ENCODE assay signal across 10 cellular contexts in genomic region chrX:71636438-71637252, GRCh38. TPM values are rescaled to one million over a fixed set of nuclear protein-coding genes. Genes with fewer than 3 reads are reported as not detected.
DNase-seq lines count a peak whose midpoint lies in the region; ATAC-seq and TF ChIP-seq lines count a peak whose summit lies in the region.
"Had no signal": no experiment of that assay in that cellular context is flagged by ENCODE, and none has a peak within 500 bp of the region (broad histone marks: within the 10 kb centered on the region; RNA-seq: fewer than 3 reads in every experiment).

No MANE protein-coding gene starts in this region.

- H3K9me3 Mint-ChIP-seq in WTC11, result no peaks in the 10 kb centered on the region

- no peak overlapping the region for H3K4me3 Mint-ChIP-seq in WTC11

- H3K27me3 Mint-ChIP-seq in WTC11 (ENCODE audit: low read depth), result no peaks in the 10 kb centered on the region

- TF ChIP-seq CTCF in WTC11 (IDR thresholded peaks at IDR 0.05), result no peak

- CTCF ChIA-PET in WTC11 (lab: Charles Lee), result no interaction called here

- ATAC-seq in GM21717 (IDR thresholded peaks at IDR 0.05; ENCODE audit: unreplicated experiment) (peak; percentile 39), WTC11 (no peak)

- no peaks in the 10 kb centered on the region for H3K4me1 Mint-ChIP-seq in WTC11

- H3K36me3 Mint-ChIP-seq in WTC11, result no peaks in the 10 kb centered on the region

- DNase-seq in ELR (ENCODE audit: low read depth) (peak; percentile 27), SHP77 (lab: John Stamatoyannopoulos, UW) (peak; percentile 45 to 58), middle frontal gyrus (ENCODE audit: extremely low spot score, low spot score) (peak; percentile 4), SKM-1 (lab: John Stamatoyannopoulos, UW; ENCODE audit: unreplicated experiment) (no peak), NOMO-1 (lab: John Stamatoyannopoulos, UW; ENCODE audit: unreplicated experiment in 2 of 2) (no peak), WTC11 (ENCODE audit: low spot score) (no peak)
- DNase-seq in stimulated activated CD4-positive, alpha-beta T cell treated with anti-CD3 and anti-CD28 coated beads, Interleukin-2, amount 100 ng/mL, for 24 hours, result no peak
- DNase-seq: H7, left cardiac atrium had no signal

- no peak overlapping the region for H3K27ac Mint-ChIP-seq in WTC11

- POLR2A ChIA-PET in WTC11 (lab: Charles Lee), result no interaction called here

TF ChIP-seq in WTC11, 78 proteins besides CTCF, POLR2A, EP300 and RAD21:
- TF ChIP-seq RELA (CRISPR knock-in tag; IDR thresholded peaks at IDR 0.05; ENCODE audit: borderline replicate concordance) (no peak), ZNF138 (CRISPR knock-in tag; conservative IDR thresholded peaks at IDR 0.05) (no peak), SOX15 (CRISPR knock-in tag; IDR thresholded peaks at IDR 0.05) (no peak), MLX (CRISPR knock-in tag; IDR thresholded peaks at IDR 0.05) (no peak), MXD4 (CRISPR knock-in tag; IDR thresholded peaks at IDR 0.05; ENCODE audit: borderline replicate concordance) (no peak), NFATC4 (CRISPR knock-in tag; IDR thresholded peaks at IDR 0.05) (no peak), TP53 (CRISPR knock-in tag; IDR thresholded peaks at IDR 0.05) (no peak), ATF1 (CRISPR knock-in tag; IDR thresholded peaks at IDR 0.05) (no peak), GABPB1 (CRISPR knock-in tag; IDR thresholded peaks at IDR 0.05) (no peak), FOXK1 (CRISPR knock-in tag; IDR thresholded peaks at IDR 0.05) (no peak), ZNF281 (CRISPR knock-in tag; IDR thresholded peaks at IDR 0.05) (no peak), TCF7 (CRISPR knock-in tag; IDR thresholded peaks at IDR 0.05; ENCODE audit: low read depth) (no peak)
- TF ChIP-seq, protein P1, sequence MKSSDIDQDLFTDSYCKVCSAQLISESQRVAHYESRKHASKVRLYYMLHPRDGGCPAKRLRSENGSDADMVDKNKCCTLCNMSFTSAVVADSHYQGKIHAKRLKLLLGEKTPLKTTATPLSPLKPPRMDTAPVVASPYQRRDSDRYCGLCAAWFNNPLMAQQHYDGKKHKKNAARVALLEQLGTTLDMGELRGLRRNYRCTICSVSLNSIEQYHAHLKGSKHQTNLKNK (CRISPR knock-in tag; IDR thresholded peaks at IDR 0.05), result no peak
TF ChIP-seq in WTC11: peak in this region for 0.

RNA-seq across cellular contexts. Expression of gene CXCR3, which starts 18.3 kb away (rescaled TPM):
- total RNA-seq in WTC11 (2021), result 0.11 TPM in 1 of 3 replicates, not detected in the others
- total RNA-seq: H7 had no signal

RNA-seq across cellular contexts. Expression of gene GCNA, which starts 58.4 kb away (rescaled TPM):
- 1.0 to 1.6 TPM (median 1.3 TPM) in 3 replicates for total RNA-seq in WTC11 (2021)

Comparison
In these comparisons a context has a peak if more than half of its experiments do, and no peak if none do; other contexts are left out.
1. DNase-seq: peak in ELR (single experiment), SHP77 (2 of 2) and middle frontal gyrus (single experiment); none in SKM-1 (single experiment), NOMO-1 (0 of 2), stimulated activated CD4-positive, alpha-beta T cell treated with anti-CD3 and anti-CD28 coated beads, Interleukin-2, amount 100 ng/mL, for 24 hours (0 of 2) and WTC11 (single experiment).